Comparison of ENCODE assay signal across 23 cellular contexts in genomic region chr11:41286751-41287150, GRCh38.
"Had no signal": no experiment of that assay in that cellular context is flagged by ENCODE, and none has a peak within 500 bp of the region (broad histone marks: within the 10 kb centered on the region; RNA-seq: fewer than 3 reads in every experiment).

No MANE protein-coding gene starts in this region.

- H3K9ac ChIP-seq: neural progenitor cell, parathyroid adenoma had no signal

- H3K36me3 Mint-ChIP-seq: naive thymus-derived CD8-positive, alpha-beta T cell; neural progenitor cell; stimulated activated naive B cell treated with anti-CD40 and anti-IgM and Interleukin-4, amounts not matched to agents 10 μg/mL and 1 μg/mL and 100 μg/mL, for 72 hours had no signal

- H3K9me3 Mint-ChIP-seq: nephron; neural progenitor cell; stimulated activated naive B cell treated with anti-CD40 and anti-IgM and Interleukin-4, amounts not matched to agents 10 μg/mL and 1 μg/mL and 100 μg/mL, for 72 hours had no signal

- H3K27ac Mint-ChIP-seq: naive thymus-derived CD8-positive, alpha-beta T cell; nephron; neural progenitor cell; stimulated activated naive B cell treated with anti-CD40 and anti-IgM and Interleukin-4, amounts not matched to agents 10 μg/mL and 1 μg/mL and 100 μg/mL, for 72 hours had no signal

- H3K4me3 ChIP-seq: heart left ventricle, left ventricle myocardium inferior, lung, neural progenitor cell, right atrium auricular region, right lobe of liver, stomach, testis, thyroid gland, vagina had no signal

- ATAC-seq: heart left ventricle; naive thymus-derived CD8-positive, alpha-beta T cell; right lobe of liver; stimulated activated naive B cell treated with anti-CD40 and anti-IgM and Interleukin-4, amounts not matched to agents 10 μg/mL and 1 μg/mL and 100 μg/mL, for 72 hours; stimulated activated naive CD8-positive, alpha-beta T cell treated with anti-CD3 and anti-CD28 coated beads, Interleukin-15, Interleukin-2, amounts not matched to agents 100 U/mL and 50 U/mL, for 24 hours had no signal

- H3K9me3 ChIP-seq: heart left ventricle, left ventricle myocardium inferior, neutrophil, right atrium auricular region, right lobe of liver, stomach, testis, thyroid gland, vagina had no signal

- H3K36me3 ChIP-seq: heart left ventricle, left ventricle myocardium inferior, neural progenitor cell, neutrophil, right atrium auricular region, right lobe of liver, stomach, thyroid gland, vagina had no signal

- H3K4me2 ChIP-seq: neural progenitor cell had no signal

- H3K4me1 Mint-ChIP-seq: naive thymus-derived CD8-positive, alpha-beta T cell; stimulated activated naive B cell treated with anti-CD40 and anti-IgM and Interleukin-4, amounts not matched to agents 10 μg/mL and 1 μg/mL and 100 μg/mL, for 72 hours had no signal

- H3K4me3 Mint-ChIP-seq: naive thymus-derived CD8-positive, alpha-beta T cell; nephron; neural progenitor cell; stimulated activated naive B cell treated with anti-CD40 and anti-IgM and Interleukin-4, amounts not matched to agents 10 μg/mL and 1 μg/mL and 100 μg/mL, for 72 hours had no signal

- H3K79me2 ChIP-seq: parathyroid adenoma had no signal

- H3K27me3 ChIP-seq: heart left ventricle, neural progenitor cell, neutrophil, right atrium auricular region, right lobe of liver, stomach, testis, thyroid gland, vagina had no signal

- DNase-seq: glutamatergic neuron; heart left ventricle; left ventricle myocardium inferior; naive thymus-derived CD8-positive, alpha-beta T cell; occipital lobe; right lobe of liver; stimulated activated CD4-positive, alpha-beta T cell treated with anti-CD3 and anti-CD28 coated beads, Interleukin-12 subunit alpha, Interleukin-12 subunit beta, amount 100 ng/mL, for 4 hours; stimulated activated CD4-positive, alpha-beta T cell treated with anti-CD3 and anti-CD28 coated beads, Interleukin-15, amount 100 ng/mL, for 24 hours; stimulated activated CD4-positive, alpha-beta T cell treated with anti-CD3 and anti-CD28 coated beads, Interleukin-2, amount 100 ng/mL, for 24 hours; stimulated activated CD4-positive, alpha-beta T cell treated with anti-CD3 and anti-CD28 coated beads, Interleukin-4, amount 100 ng/mL, for 1 hour; stimulated activated naive B cell treated with anti-CD40 and anti-IgM and Interleukin-4, amounts not matched to agents 10 μg/mL and 1 μg/mL and 100 μg/mL, for 72 hours; stimulated activated naive CD8-positive, alpha-beta T cell treated with anti-CD3 and anti-CD28 coated beads, Interleukin-15, Interleukin-2, amounts not matched to agents 100 U/mL and 50 U/mL, for 24 hours; stomach; testis; thyroid gland; trophoblast cell had no signal

- H3K27me3 Mint-ChIP-seq: naive thymus-derived CD8-positive, alpha-beta T cell; stimulated activated naive B cell treated with anti-CD40 and anti-IgM and Interleukin-4, amounts not matched to agents 10 μg/mL and 1 μg/mL and 100 μg/mL, for 72 hours had no signal

- H3K27ac ChIP-seq: heart left ventricle, left ventricle myocardium inferior, neural progenitor cell, neutrophil, parathyroid adenoma, right atrium auricular region, right lobe of liver, stomach, testis, thyroid gland, vagina had no signal

- H3K4me1 ChIP-seq: left ventricle myocardium inferior, parathyroid adenoma, right atrium auricular region, right lobe of liver, stomach, testis, thyroid gland, vagina had no signal
